Comparison of ENCODE assay signal across 28 cellular contexts in the genomic region with DNA sequence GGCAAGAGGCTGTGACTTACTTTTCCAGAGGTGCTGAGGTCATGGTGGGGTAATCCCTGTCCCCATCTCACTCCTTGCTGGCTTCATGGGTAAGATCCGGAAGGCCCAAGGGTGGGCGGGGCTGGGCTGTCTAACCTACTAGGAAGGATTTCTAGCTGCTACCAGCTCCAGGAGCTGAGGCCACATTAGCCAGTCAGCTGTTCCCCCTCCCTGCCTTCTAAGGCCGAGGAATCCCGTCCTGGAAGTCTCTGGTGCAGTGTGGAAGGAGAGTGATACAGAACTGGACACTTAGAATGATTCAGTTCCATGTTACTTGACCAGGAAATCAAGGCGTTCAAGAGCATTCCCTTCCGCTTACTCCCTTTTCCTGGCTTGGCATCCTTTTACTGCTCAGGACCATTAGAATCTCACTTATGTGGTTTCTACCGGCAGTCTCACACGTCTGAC. TPM values are rescaled to one million over a fixed set of nuclear protein-coding genes. Genes with fewer than 3 reads are reported as not detected.
DNase-seq lines count a peak whose midpoint lies in the region; ATAC-seq and TF ChIP-seq lines count a peak whose summit lies in the region.
"Had no signal": no experiment of that assay in that cellular context is flagged by ENCODE, and none has a peak within 500 bp of the region (broad histone marks: within the 10 kb centered on the region; RNA-seq: fewer than 3 reads in every experiment).

No MANE protein-coding gene starts in this region.

- no peak for TF ChIP-seq POLR2A in body of pancreas (IDR thresholded peaks at IDR 0.05)

- peak; percentile 32 for DNase-seq in D341Med (ENCODE audit: low spot score)
- peak; percentile 80 for DNase-seq in NCI-H226
- DNase-seq in body of pancreas = no peak
- DNase-seq in kidney tubule cell (ENCODE audit: low spot score) = peak; percentile 90
- no peak for DNase-seq in HCEC 1CT
- no peak for DNase-seq in HuH-7 (ENCODE audit: low spot score)
- no peak for DNase-seq in activated CD4-positive, alpha-beta T cell treated with anti-CD3 and anti-CD28 coated beads, Interleukin-2, amount 50 U/mL, for 48 hours
- no peak for DNase-seq in activated CD4-positive, alpha-beta memory T cell treated with anti-CD3 and anti-CD28 coated beads for 36 hours
- DNase-seq: activated CD8-positive, alpha-beta T cell treated with anti-CD3 and anti-CD28 coated beads for 36 hours; activated naive CD4-positive, alpha-beta T cell treated with anti-CD3 and anti-CD28 coated beads, Interleukin-2, amount 10 ng/mL, durations not matched to agents 7 days and 5 days; activated T-cell treated with anti-CD3 and anti-CD28 coated beads, Interleukin-2, amount 50 U/mL, for 24 hours; CD8-positive, alpha-beta memory T cell; cortex of kidney; DND-41; foreskin melanocyte; Karpas-422; NCI-H1092 treated with DMSO at 0.1 percent for 48 hours; NCI-H2081 treated with DMSO at 0.1 percent for 48 hours; NCI-H524 treated with DMSO at 0.1 percent for 48 hours; T-cell; testis had no signal

- WGBS in body of pancreas, 2 donors = 78 to 82% methylated on average over 8 of the region's 8 CpGs

- H3K27me3 Mint-ChIP-seq in activated CD4-positive, alpha-beta memory T cell treated with anti-CD3 and anti-CD28 coated beads for 36 hours = no peaks in the 10 kb centered on the region
- H3K27me3 Mint-ChIP-seq: activated CD8-positive, alpha-beta T cell treated with anti-CD3 and anti-CD28 coated beads for 36 hours; activated T-cell treated with anti-CD3 and anti-CD28 coated beads, Interleukin-2, amount 50 U/mL, for 24 hours; CD8-positive, alpha-beta memory T cell; T-cell had no signal

- TF ChIP-seq CTCF in body of pancreas (IDR thresholded peaks at IDR 0.05) = no peak

- POLR2A ChIA-PET in activated CD4-positive, alpha-beta memory T cell treated with anti-CD3 and anti-CD28 coated beads for 36 hours (lab: Charles Lee) = no interaction called here

- no peak overlapping the region for H3K27ac ChIP-seq in body of pancreas
- H3K27ac ChIP-seq: ascending aorta, epithelial cell of prostate, neural progenitor cell, testis, VCaP had no signal

- H3K4me3 Mint-ChIP-seq in activated CD4-positive, alpha-beta memory T cell treated with anti-CD3 and anti-CD28 coated beads for 36 hours = no peak overlapping the region
- H3K4me3 Mint-ChIP-seq: activated CD8-positive, alpha-beta T cell treated with anti-CD3 and anti-CD28 coated beads for 36 hours; activated naive CD4-positive, alpha-beta T cell treated with anti-CD3 and anti-CD28 coated beads, Interleukin-2, amount 10 ng/mL, durations not matched to agents 7 days and 5 days; activated T-cell treated with anti-CD3 and anti-CD28 coated beads, Interleukin-2, amount 50 U/mL, for 24 hours; CD8-positive, alpha-beta memory T cell; neural progenitor cell; stimulated activated effector memory CD8-positive, alpha-beta T cell treated with anti-CD3 and anti-CD28 coated beads, Interleukin-12 subunit alpha, Interleukin-12 subunit beta, amount 100 ng/mL, for 72 hours; T-cell had no signal

- no peak overlapping the region for H3K4me3 ChIP-seq in body of pancreas
- H3K4me3 ChIP-seq: ascending aorta, neural progenitor cell, testis had no signal

- no peaks in the 10 kb centered on the region for H3K4me1 ChIP-seq in body of pancreas
- H3K4me1 ChIP-seq: ascending aorta, neural progenitor cell, testis had no signal

- H3K36me3 ChIP-seq in body of pancreas (replicated peaks in 1 of 2; ENCODE audit: insufficient read depth in 1 of 2, low read depth in 2 of 2) = no peaks in the 10 kb centered on the region
- H3K36me3 ChIP-seq: ascending aorta, neural progenitor cell had no signal

- H3K27ac Mint-ChIP-seq in activated CD4-positive, alpha-beta memory T cell treated with anti-CD3 and anti-CD28 coated beads for 36 hours = no peak overlapping the region
- H3K27ac Mint-ChIP-seq: activated CD8-positive, alpha-beta T cell treated with anti-CD3 and anti-CD28 coated beads for 36 hours; activated naive CD4-positive, alpha-beta T cell treated with anti-CD3 and anti-CD28 coated beads, Interleukin-2, amount 10 ng/mL, durations not matched to agents 7 days and 5 days; activated T-cell treated with anti-CD3 and anti-CD28 coated beads, Interleukin-2, amount 50 U/mL, for 24 hours; neural progenitor cell; stimulated activated effector memory CD8-positive, alpha-beta T cell treated with anti-CD3 and anti-CD28 coated beads, Interleukin-12 subunit alpha, Interleukin-12 subunit beta, amount 100 ng/mL, for 72 hours; T-cell had no signal

- CTCF ChIA-PET in activated CD4-positive, alpha-beta memory T cell treated with anti-CD3 and anti-CD28 coated beads for 36 hours (lab: Charles Lee) = interaction anchor here (1.1 to 2.2 kb wide), 3 partner anchors 20 to 169 kb away, joined by 3 to 6 read pairs (median 4); no protein-coding TSS in a partner anchor

- H3K36me3 Mint-ChIP-seq in activated CD4-positive, alpha-beta memory T cell treated with anti-CD3 and anti-CD28 coated beads for 36 hours = peaks cover 1% of the 10 kb centered on the region
- H3K36me3 Mint-ChIP-seq: activated naive CD4-positive, alpha-beta T cell treated with anti-CD3 and anti-CD28 coated beads, Interleukin-2, amount 10 ng/mL, durations not matched to agents 7 days and 5 days; neural progenitor cell; T-cell had no signal

- intact Hi-C loops in body of pancreas (cut with DNase I) = no loop called here
- intact Hi-C loops in activated CD4-positive, alpha-beta memory T cell treated with anti-CD3 and anti-CD28 coated beads for 36 hours (cut with micrococcal nuclease) = no loop called here

- peak; percentile 33 for ATAC-seq in body of pancreas
- ATAC-seq: activated CD8-positive, alpha-beta T cell treated with anti-CD3 and anti-CD28 coated beads for 36 hours; left lobe of liver; stimulated activated effector memory CD8-positive, alpha-beta T cell treated with anti-CD3 and anti-CD28 coated beads, Interleukin-12 subunit alpha, Interleukin-12 subunit beta, amount 100 ng/mL, for 72 hours; T-cell had no signal

- no peaks in the 10 kb centered on the region for H3K27me3 ChIP-seq in body of pancreas
- H3K27me3 ChIP-seq: ascending aorta, neural progenitor cell, testis had no signal

- no peaks in the 10 kb centered on the region for H3K4me1 Mint-ChIP-seq in activated CD4-positive, alpha-beta memory T cell treated with anti-CD3 and anti-CD28 coated beads for 36 hours (ENCODE audit: low read depth)

- no peaks in the 10 kb centered on the region for H3K9me3 ChIP-seq in body of pancreas
- H3K9me3 ChIP-seq: ascending aorta, testis had no signal

- H3K9me3 Mint-ChIP-seq in activated CD4-positive, alpha-beta memory T cell treated with anti-CD3 and anti-CD28 coated beads for 36 hours = no peaks in the 10 kb centered on the region
- H3K9me3 Mint-ChIP-seq: activated CD8-positive, alpha-beta T cell treated with anti-CD3 and anti-CD28 coated beads for 36 hours; activated naive CD4-positive, alpha-beta T cell treated with anti-CD3 and anti-CD28 coated beads, Interleukin-2, amount 10 ng/mL, durations not matched to agents 7 days and 5 days; activated T-cell treated with anti-CD3 and anti-CD28 coated beads, Interleukin-2, amount 50 U/mL, for 24 hours; CD8-positive, alpha-beta memory T cell; neural progenitor cell; stimulated activated effector memory CD8-positive, alpha-beta T cell treated with anti-CD3 and anti-CD28 coated beads, Interleukin-12 subunit alpha, Interleukin-12 subunit beta, amount 100 ng/mL, for 72 hours; T-cell had no signal

RNA-seq across cellular contexts. Expression of gene GNGT2, which starts 8.9 kb away (rescaled TPM):
- 10 to 100 TPM in 1 of 2 donors, not detected in 1; 16.8 TPM for total RNA-seq in body of pancreas
- total RNA-seq in activated CD4-positive, alpha-beta memory T cell treated with anti-CD3 and anti-CD28 coated beads for 36 hours = 10 to 100 TPM; 23.2 to 29.0 TPM
- total RNA-seq: ascending aorta, HT-29 had no signal

RNA-seq across cellular contexts. Expression of gene ABI3, which starts 9.0 kb away (rescaled TPM):
- 1 to 10 TPM; 4.9 to 6.3 TPM for total RNA-seq in body of pancreas
- total RNA-seq in activated CD4-positive, alpha-beta memory T cell treated with anti-CD3 and anti-CD28 coated beads for 36 hours = 10 to 100 TPM; 19.7 to 19.8 TPM
- total RNA-seq: HT-29 had no signal

RNA-seq across cellular contexts. Expression of gene PHOSPHO1, which starts 29.1 kb away (rescaled TPM):
- total RNA-seq in body of pancreas = 10 to 100 TPM in 1 of 2 donors, not detected in 1; 13.5 TPM
- total RNA-seq in activated CD4-positive, alpha-beta memory T cell treated with anti-CD3 and anti-CD28 coated beads for 36 hours = not detected
- total RNA-seq: activated CD8-positive, alpha-beta T cell treated with anti-CD3 and anti-CD28 coated beads for 36 hours; ascending aorta; CD8-positive, alpha-beta memory T cell; HT-29 had no signal

Comparison
In these comparisons a context has a peak if more than half of its experiments do, and no peak if none do; other contexts are left out.
1. DNase-seq: peak in D341Med (single experiment), NCI-H226 (single experiment) and kidney tubule cell (single experiment); none in body of pancreas (0 of 4), HCEC 1CT (single experiment), HuH-7 (single experiment), activated CD4-positive, alpha-beta T cell treated with anti-CD3 and anti-CD28 coated beads, Interleukin-2, amount 50 U/mL, for 48 hours (0 of 2) and activated CD4-positive, alpha-beta memory T cell treated with anti-CD3 and anti-CD28 coated beads for 36 hours (single experiment).